In the genomic region with DNA sequence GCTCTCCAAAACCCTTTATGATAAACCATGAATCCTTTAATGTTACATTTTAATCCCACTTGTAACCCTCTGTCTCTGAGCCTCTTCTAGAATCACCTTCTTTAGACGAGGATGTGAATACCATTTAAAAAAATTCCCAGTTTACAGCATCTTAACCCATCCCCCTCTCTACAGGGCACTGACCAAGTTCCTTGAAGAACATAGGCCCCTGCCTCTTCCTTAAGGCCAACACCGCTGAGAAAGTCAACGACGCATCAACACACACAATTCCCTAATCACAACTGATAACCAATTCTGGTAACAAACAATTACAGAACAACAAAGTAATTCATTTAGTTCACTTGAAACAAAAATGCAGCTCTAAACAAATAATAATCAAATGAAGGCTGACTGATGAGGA, we compare ENCODE assay signal across 1 cellular context.
TF ChIP-seq lines count a peak whose summit lies in the region.

No MANE protein-coding gene starts in this region.

TF ChIP-seq in neural cell, 6 proteins besides CTCF, POLR2A, EP300 and RAD21 (continued from another document):
- TF ChIP-seq, protein P1, sequence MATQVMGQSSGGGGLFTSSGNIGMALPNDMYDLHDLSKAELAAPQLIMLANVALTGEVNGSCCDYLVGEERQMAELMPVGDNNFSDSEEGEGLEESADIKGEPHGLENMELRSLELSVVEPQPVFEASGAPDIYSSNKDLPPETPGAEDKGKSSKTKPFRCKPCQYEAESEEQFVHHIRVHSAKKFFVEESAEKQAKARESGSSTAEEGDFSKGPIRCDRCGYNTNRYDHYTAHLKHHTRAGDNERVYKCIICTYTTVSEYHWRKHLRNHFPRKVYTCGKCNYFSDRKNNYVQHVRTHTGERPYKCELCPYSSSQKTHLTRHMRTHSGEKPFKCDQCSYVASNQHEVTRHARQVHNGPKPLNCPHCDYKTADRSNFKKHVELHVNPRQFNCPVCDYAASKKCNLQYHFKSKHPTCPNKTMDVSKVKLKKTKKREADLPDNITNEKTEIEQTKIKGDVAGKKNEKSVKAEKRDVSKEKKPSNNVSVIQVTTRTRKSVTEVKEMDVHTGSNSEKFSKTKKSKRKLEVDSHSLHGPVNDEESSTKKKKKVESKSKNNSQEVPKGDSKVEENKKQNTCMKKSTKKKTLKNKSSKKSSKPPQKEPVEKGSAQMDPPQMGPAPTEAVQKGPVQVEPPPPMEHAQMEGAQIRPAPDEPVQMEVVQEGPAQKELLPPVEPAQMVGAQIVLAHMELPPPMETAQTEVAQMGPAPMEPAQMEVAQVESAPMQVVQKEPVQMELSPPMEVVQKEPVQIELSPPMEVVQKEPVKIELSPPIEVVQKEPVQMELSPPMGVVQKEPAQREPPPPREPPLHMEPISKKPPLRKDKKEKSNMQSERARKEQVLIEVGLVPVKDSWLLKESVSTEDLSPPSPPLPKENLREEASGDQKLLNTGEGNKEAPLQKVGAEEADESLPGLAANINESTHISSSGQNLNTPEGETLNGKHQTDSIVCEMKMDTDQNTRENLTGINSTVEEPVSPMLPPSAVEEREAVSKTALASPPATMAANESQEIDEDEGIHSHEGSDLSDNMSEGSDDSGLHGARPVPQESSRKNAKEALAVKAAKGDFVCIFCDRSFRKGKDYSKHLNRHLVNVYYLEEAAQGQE (IDR thresholded peaks at IDR 0.05; ENCODE audit: borderline replicate concordance) = no peak
